In the genomic region with DNA sequence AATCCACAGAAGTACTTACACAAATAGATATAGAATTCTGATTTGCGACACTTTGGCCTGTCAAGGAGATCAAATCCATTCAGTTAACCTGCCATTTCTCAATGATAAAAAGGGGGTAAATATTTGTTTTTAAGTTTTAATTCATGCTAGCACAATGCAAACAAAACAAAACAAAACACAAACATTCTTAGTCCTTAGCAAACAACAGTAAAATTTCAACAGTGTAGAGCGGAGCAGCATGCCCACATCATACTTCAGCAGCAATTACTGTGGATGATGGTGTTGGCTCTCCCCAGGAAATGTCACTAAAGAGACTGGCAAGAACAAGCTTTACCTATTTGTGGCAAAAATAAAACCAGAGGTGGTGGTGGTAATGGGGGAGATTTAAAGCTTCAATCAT, we compare ENCODE assay signal across 22 cellular contexts.
DNase-seq lines count a peak whose midpoint lies in the region; TF ChIP-seq lines count a peak whose summit lies in the region.
"Had no signal": no experiment of that assay in that cellular context is flagged by ENCODE, and none has a peak within 500 bp of the region (broad histone marks: within the 10 kb centered on the region; RNA-seq: fewer than 3 reads in every experiment).

No MANE protein-coding gene starts in this region.

- TF ChIP-seq POLR2A in sigmoid colon (IDR thresholded peaks at IDR 0.05): no peak

- intact Hi-C loops in sigmoid colon (cut with DNase I): no loop called here

- H3K27ac ChIP-seq in sigmoid colon: no peak overlapping the region
- H3K27ac ChIP-seq: BLaER1 treated with 17β-estradiol and CSF1 and Interleukin-3, amounts not matched to agents 10 nM and 100 nM; KMS-11; SJSA1 had no signal

- 24 to 69% methylated on average over 2 of the region's 2 CpGs for WGBS in sigmoid colon, 2 donors

- no peak for TF ChIP-seq CTCF in sigmoid colon (IDR thresholded peaks at IDR 0.05)

- no peaks in the 10 kb centered on the region for H3K4me1 ChIP-seq in sigmoid colon
- H3K4me1 ChIP-seq: BLaER1 treated with 17β-estradiol and CSF1 and Interleukin-3, amounts not matched to agents 10 nM and 100 nM; SJSA1 had no signal

- no peaks in the 10 kb centered on the region for H3K9me3 ChIP-seq in sigmoid colon
- H3K9me3 ChIP-seq: SJSA1 had no signal

- TF ChIP-seq EP300 in sigmoid colon (IDR thresholded peaks at IDR 0.05): no peak

- no peaks in the 10 kb centered on the region for H3K36me3 ChIP-seq in sigmoid colon
- H3K36me3 ChIP-seq: BLaER1 treated with 17β-estradiol and CSF1 and Interleukin-3, amounts not matched to agents 10 nM and 100 nM; SJSA1 had no signal

- DNase-seq in DMS153 (lab: John Stamatoyannopoulos, UW): peak; percentile 25
- peak; percentile 43 for DNase-seq in DMS53 treated with DMSO at 0.1 percent for 48 hours (lab: John Stamatoyannopoulos, UW; ENCODE audit: unreplicated experiment)
- peak; percentile 2 for DNase-seq in NCI-H2227 (lab: John Stamatoyannopoulos, UW; ENCODE audit: unreplicated experiment)
- peak; percentile 57 for DNase-seq in NCI-H748 treated with DMSO at 0.1 percent for 48 hours (lab: John Stamatoyannopoulos, UW)
- DNase-seq in activated CD4-positive, CD25-positive, alpha-beta regulatory T cell treated with anti-CD3 and anti-CD28 coated beads, Interleukin-2, amount 50 U/mL, for 72 hours: no peak
- no peak for DNase-seq in SKM-1 treated with dmso at 0.1 percent for 144 hours (lab: John Stamatoyannopoulos, UW; ENCODE audit: unreplicated experiment)
- DNase-seq in NCI-H2171 (lab: John Stamatoyannopoulos, UW): no peak
- DNase-seq in sigmoid colon: no peak
- DNase-seq: CD4-positive, alpha-beta T cell; DMS79 treated with DMSO at 0.1 percent for 48 hours; HCEC 1CT; NCI-H1105 treated with DMSO at 0.1 percent for 48 hours; NCI-H1694; NCI-H2029 treated with DMSO at 0.1 percent for 48 hours; NCI-H226; NCI-H524; Right ventricle myocardium superior; RPMI8226; T-helper 1 cell had no signal

- no peaks in the 10 kb centered on the region for H3K27me3 ChIP-seq in sigmoid colon
- H3K27me3 ChIP-seq: BLaER1 treated with 17β-estradiol and CSF1 and Interleukin-3, amounts not matched to agents 10 nM and 100 nM; SJSA1 had no signal

- no peak overlapping the region for H3K4me3 ChIP-seq in sigmoid colon
- H3K4me3 ChIP-seq: BLaER1 treated with 17β-estradiol and CSF1 and Interleukin-3, amounts not matched to agents 10 nM and 100 nM; SJSA1 had no signal

Comparison
In these comparisons a context has a peak if more than half of its experiments do, and no peak if none do; other contexts are left out.
1. DNase-seq: peak in DMS153 (single experiment), DMS53 treated with DMSO at 0.1 percent for 48 hours (single experiment), NCI-H2227 (single experiment) and NCI-H748 treated with DMSO at 0.1 percent for 48 hours (single experiment); none in activated CD4-positive, CD25-positive, alpha-beta regulatory T cell treated with anti-CD3 and anti-CD28 coated beads, Interleukin-2, amount 50 U/mL, for 72 hours (single experiment), SKM-1 treated with dmso at 0.1 percent for 144 hours (single experiment), NCI-H2171 (single experiment) and sigmoid colon (single experiment).